In the genomic region with DNA sequence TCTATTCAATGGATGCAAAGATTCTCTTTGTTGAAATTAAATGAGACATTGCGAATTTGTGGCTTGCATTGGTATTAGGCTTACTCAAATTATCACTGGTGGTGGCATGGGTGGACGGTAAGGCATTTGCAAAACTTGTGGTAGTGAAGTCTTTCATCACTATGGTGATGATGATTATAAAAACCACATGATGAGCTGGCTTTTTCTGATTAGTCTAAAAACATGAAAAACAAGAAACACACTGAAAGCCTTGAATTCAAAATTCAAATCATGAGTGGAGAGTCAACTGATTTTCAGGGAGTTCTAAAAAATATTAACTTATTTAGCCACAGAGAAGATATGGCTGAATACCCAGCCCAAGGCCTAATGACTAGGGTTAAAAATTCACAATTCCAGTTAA, we compare ENCODE assay signal across 21 cellular contexts.
DNase-seq lines count a peak whose midpoint lies in the region; ATAC-seq and FAIRE-seq lines count a peak whose summit lies in the region.
"Had no signal": no experiment of that assay in that cellular context is flagged by ENCODE, and none has a peak within 500 bp of the region (broad histone marks: within the 10 kb centered on the region; RNA-seq: fewer than 3 reads in every experiment).

No MANE protein-coding gene starts in this region.

- FAIRE-seq in RCC 7860 (lab: Jason Lieb, UNC): peak; percentile 99
- FAIRE-seq: GM12891, TTC549 had no signal

- peak; percentile 45 for ATAC-seq in GM18873 (IDR thresholded peaks at IDR 0.05; ENCODE audit: low FRiP score, unreplicated experiment)
- ATAC-seq in HG03432 (IDR thresholded peaks at IDR 0.05; ENCODE audit: unreplicated experiment): peak; percentile 32
- no peak for ATAC-seq in GM18861 (IDR thresholded peaks at IDR 0.05; ENCODE audit: unreplicated experiment)
- ATAC-seq: Panc1 had no signal

- intact Hi-C loops in posterior vena cava (cut with DNase I): no loop called here

- peak; percentile 87 for DNase-seq in RCC 7860 (ENCODE audit: low spot score)
- peak; percentile 81 for DNase-seq in kidney tubule cell (ENCODE audit: low spot score)
- DNase-seq in activated CD4-positive, alpha-beta T cell treated with anti-CD3 and anti-CD28 coated beads for 1 hour: no peak
- no peak for DNase-seq in posterior vena cava (ENCODE audit: low spot score)
- DNase-seq: activated CD4-positive, alpha-beta T cell treated with anti-CD3 and anti-CD28 coated beads for 4 hours; activated naive CD8-positive, alpha-beta T cell treated with anti-CD3 and anti-CD28 coated beads, Interleukin-2, amount 10 ng/mL, durations not matched to agents 7 days and 5 days; brain microvascular endothelial cell; DMS79; effector memory CD4-positive, alpha-beta T cell; GOT3; mesendoderm; NCI-H187; SJCRH30; T-helper 1 cell; transverse colon had no signal

Comparison
In these comparisons a context has a peak if more than half of its experiments do, and no peak if none do; other contexts are left out.
1. DNase-seq: peak in RCC 7860 (single experiment) and kidney tubule cell (single experiment); none in activated CD4-positive, alpha-beta T cell treated with anti-CD3 and anti-CD28 coated beads for 1 hour (single experiment) and posterior vena cava (single experiment).